ENCODE assay signal across 14 cellular contexts in the genomic region with DNA sequence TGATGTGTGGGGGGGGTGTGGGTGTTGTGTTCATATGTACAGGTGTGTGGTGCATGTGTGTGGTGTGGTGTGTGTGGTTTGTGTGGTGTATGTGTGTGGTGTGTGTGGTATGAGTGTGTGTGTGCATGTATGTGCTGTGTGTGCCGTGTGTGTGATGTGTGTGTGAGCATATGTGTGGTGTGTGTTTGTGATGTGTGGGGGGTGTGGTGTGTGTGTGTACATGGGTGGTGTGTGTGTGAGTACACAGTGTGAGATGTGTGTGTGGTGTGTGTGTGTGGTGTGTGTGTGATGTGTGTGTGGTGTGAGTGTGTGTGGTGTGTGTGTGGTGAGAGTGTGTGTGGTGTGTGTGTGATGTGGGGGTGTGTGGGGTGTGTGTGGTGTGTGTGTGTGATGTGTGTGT. TPM values are rescaled to one million over a fixed set of nuclear protein-coding genes. Genes with fewer than 3 reads are reported as not detected.
"Had no signal": no experiment of that assay in that cellular context is flagged by ENCODE, and none has a peak within 500 bp of the region (broad histone marks: within the 10 kb centered on the region; RNA-seq: fewer than 3 reads in every experiment).

No MANE protein-coding gene starts in this region.

- H3K4me1 ChIP-seq: pancreas, spleen, thyroid gland had no signal

- H3K27ac ChIP-seq: pancreas, spleen, thyroid gland had no signal

- H3K9me3 ChIP-seq: pancreas, spleen, thyroid gland had no signal

- H3K36me3 ChIP-seq: pancreas, spleen, thyroid gland had no signal

- FAIRE-seq: pancreas had no signal

- H3K9me3 Mint-ChIP-seq: activated T-helper 1 cell treated with anti-CD3 and anti-CD28 coated beads, Interleukin-12 subunit alpha, Interleukin-12 subunit beta, Interleukin-2, Interleukin-4 antibody, amounts not matched to agents 30 ng/mL and 10 ng/mL and 1 ng/mL, durations not matched to agents 14 hours and 24 hours and 36 hours had no signal

- H3K27ac Mint-ChIP-seq: activated naive CD4-positive, alpha-beta T cell treated with anti-CD3 and anti-CD28 coated beads, Interleukin-2, amount 50 U/mL, for 72 hours; activated T-helper 1 cell treated with anti-CD3 and anti-CD28 coated beads, Interleukin-12 subunit alpha, Interleukin-12 subunit beta, Interleukin-2, Interleukin-4 antibody, amounts not matched to agents 30 ng/mL and 10 ng/mL and 1 ng/mL, durations not matched to agents 14 hours and 24 hours and 36 hours; stimulated activated naive B cell treated with anti-CD40 and anti-IgM and Interleukin-4, amounts not matched to agents 10 μg/mL and 1 μg/mL and 100 μg/mL, for 72 hours had no signal

- H3K4me3 ChIP-seq: lung, pancreas, spleen, thyroid gland had no signal

- H3K27me3 ChIP-seq: pancreas, thyroid gland had no signal

- DNase-seq: activated CD4-positive, alpha-beta T cell treated with anti-CD3 and anti-CD28 coated beads for 1 hour; activated gamma-delta T cell treated with Interleukin-2 at 50 U/mL for 16 hours; activated T-cell treated with anti-CD3 and anti-CD28 coated beads for 4 hours; foreskin fibroblast; islet precursor cell; pancreas; spleen; stimulated activated naive B cell treated with anti-CD40 and anti-IgM and Interleukin-4, amounts not matched to agents 10 μg/mL and 1 μg/mL and 100 μg/mL, for 72 hours; thyroid gland had no signal

- H3K4me3 Mint-ChIP-seq: activated T-helper 1 cell treated with anti-CD3 and anti-CD28 coated beads, Interleukin-12 subunit alpha, Interleukin-12 subunit beta, Interleukin-2, Interleukin-4 antibody, amounts not matched to agents 30 ng/mL and 10 ng/mL and 1 ng/mL, durations not matched to agents 14 hours and 24 hours and 36 hours; stimulated activated naive B cell treated with anti-CD40 and anti-IgM and Interleukin-4, amounts not matched to agents 10 μg/mL and 1 μg/mL and 100 μg/mL, for 72 hours had no signal

- H3K36me3 Mint-ChIP-seq: activated naive CD4-positive, alpha-beta T cell treated with anti-CD3 and anti-CD28 coated beads, Interleukin-2, amount 50 U/mL, for 72 hours; stimulated activated naive B cell treated with anti-CD40 and anti-IgM and Interleukin-4, amounts not matched to agents 10 μg/mL and 1 μg/mL and 100 μg/mL, for 72 hours had no signal

RNA-seq across cellular contexts. Expression of gene CMKLR1, which starts 24.5 kb away (rescaled TPM):
- total RNA-seq: activated naive CD4-positive, alpha-beta T cell treated with anti-CD3 and anti-CD28 coated beads, Interleukin-2, amount 50 U/mL, for 72 hours; activated T-helper 1 cell treated with anti-CD3 and anti-CD28 coated beads, Interleukin-12 subunit alpha, Interleukin-12 subunit beta, Interleukin-2, Interleukin-4 antibody, amounts not matched to agents 30 ng/mL and 10 ng/mL and 1 ng/mL, durations not matched to agents 14 hours and 24 hours and 36 hours; renal cortical epithelial cell; T-helper 1 cell treated with Interleukin-12 subunit alpha and Interleukin-12 subunit beta and Interleukin-4 antibody, amounts not matched to agents 30 ng/mL and 1 ng/mL, for 36 hours had no signal
